ENCODE assay signal across 11 cellular contexts in the genomic region with DNA sequence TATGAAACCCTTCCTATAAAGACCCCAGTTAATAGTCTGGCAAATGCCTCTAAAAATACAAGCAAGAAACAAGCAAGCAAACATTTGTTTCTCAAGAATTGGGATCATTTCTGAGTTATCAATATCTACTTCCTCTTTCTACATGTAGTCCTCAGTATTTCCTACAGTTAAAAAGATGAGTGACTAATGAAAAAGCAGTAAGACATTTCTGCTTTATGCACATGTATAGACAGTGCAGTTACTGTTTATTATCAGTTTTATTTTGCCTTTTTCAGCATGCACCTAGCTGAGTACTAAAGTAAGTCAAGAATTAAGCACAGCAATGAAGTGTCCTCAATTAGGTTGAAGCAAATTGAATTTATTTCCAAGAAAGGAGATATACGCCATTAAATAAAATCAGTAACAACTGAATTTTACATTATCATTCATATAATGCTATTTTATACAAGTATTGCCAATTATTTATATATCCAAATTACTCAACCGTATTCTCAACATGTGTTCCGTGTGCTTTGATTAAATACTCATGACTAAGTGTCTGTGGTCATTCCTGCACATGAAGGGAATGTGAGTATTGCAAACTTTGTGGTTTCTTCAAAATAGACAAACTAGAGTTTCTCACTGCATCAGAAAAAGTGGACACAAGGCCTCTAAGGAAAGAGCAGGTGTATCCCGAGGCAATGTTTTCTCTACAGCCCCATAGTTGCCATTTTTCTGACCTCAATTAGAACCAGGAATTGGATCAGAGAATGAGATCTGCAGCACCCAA.
DNase-seq lines count a peak whose midpoint lies in the region; ATAC-seq and TF ChIP-seq lines count a peak whose summit lies in the region.
"Had no signal": no experiment of that assay in that cellular context is flagged by ENCODE, and none has a peak within 500 bp of the region (broad histone marks: within the 10 kb centered on the region; RNA-seq: fewer than 3 reads in every experiment).

No MANE protein-coding gene starts in this region.

- peaks cover 32% of the 10 kb centered on the region for H3K4me1 ChIP-seq in RWPE2 (ENCODE audit: insufficient read depth, poor library complexity, severe bottlenecking)

- ATAC-seq in HG03060 (IDR thresholded peaks at IDR 0.05; ENCODE audit: low read depth, unreplicated experiment) (peak; percentile 81), RWPE2 (ENCODE audit: low read depth) (peak; percentile 78), HG02840 (IDR thresholded peaks at IDR 0.05; ENCODE audit: low FRiP score, unreplicated experiment) (no peak)
- ATAC-seq: activated CD8-positive, alpha-beta memory T cell treated with anti-CD3 and anti-CD28 coated beads, Interleukin-2, amount 10 ng/mL, durations not matched to agents 7 days and 5 days; naive thymus-derived CD8-positive, alpha-beta T cell had no signal

- H3K36me3 ChIP-seq in RWPE2 (ENCODE audit: low read depth) = no peaks in the 10 kb centered on the region

- H3K9me3 ChIP-seq in RWPE2 (ENCODE audit: severe bottlenecking) = no peaks in the 10 kb centered on the region

- H3K27me3 ChIP-seq in RWPE2 (ENCODE audit: insufficient read depth, poor library complexity, severe bottlenecking) = no peaks in the 10 kb centered on the region

- H3K27ac ChIP-seq in RWPE2 (ENCODE audit: poor library complexity, severe bottlenecking) = no peak overlapping the region

- no peak overlapping the region for H3K4me3 ChIP-seq in RWPE2 (ENCODE audit: severe bottlenecking)

- TF ChIP-seq CTCF in RWPE2 (IDR thresholded peaks at IDR 0.05; ENCODE audit: poor library complexity, severe bottlenecking) = no peak

- DNase-seq in GM04503 (ENCODE audit: low read depth) (peak; percentile 80), RWPE2 (ENCODE audit: low spot score) (no peak), glomerular visceral epithelial cell (ENCODE audit: extremely low spot score) (peak; percentile 85), NCI-H345 treated with DMSO at 0.1 percent for 48 hours (lab: John Stamatoyannopoulos, UW; ENCODE audit: unreplicated experiment) (no peak), iPS-NIHi7 (ENCODE audit: extremely low spot score) (no peak), retina (no peak)
- DNase-seq: activated CD8-positive, alpha-beta memory T cell treated with anti-CD3 and anti-CD28 coated beads, Interleukin-2, amount 10 ng/mL, durations not matched to agents 7 days and 5 days; naive thymus-derived CD8-positive, alpha-beta T cell; NCI-H69 had no signal

Comparison
In these comparisons a context has a peak if more than half of its experiments do, and no peak if none do; other contexts are left out.
1. DNase-seq: peak in GM04503 (single experiment) and glomerular visceral epithelial cell (single experiment); none in RWPE2 (single experiment), NCI-H345 treated with DMSO at 0.1 percent for 48 hours (single experiment), iPS-NIHi7 (single experiment) and retina (single experiment).